1 cellular context compared by ENCODE assay signal in genomic region chr7:18175801-18176450, GRCh38.
TF ChIP-seq lines count a peak whose summit lies in the region.

No MANE protein-coding gene starts in this region.

TF ChIP-seq in K562, 482 proteins besides CTCF, POLR2A, EP300 and RAD21 (continued from another document and continues in another):
- TF ChIP-seq AFF1 (IDR thresholded peaks at IDR 0.05; ENCODE audit: low read depth in 1 of 2, partially characterized antibody in 2 of 2) = peak in 1 of 2 experiments; percentile 24
- TF ChIP-seq HDAC1 (IDR thresholded peaks at IDR 0.05) = peak in 1 of 2 experiments; percentile 53; a peak in 2 of 4 replicates
- no peak for TF ChIP-seq ZNF407 (IDR thresholded peaks at IDR 0.05; ENCODE audit: low read depth)
- no peak for TF ChIP-seq ZNF586 (CRISPR knock-in tag; conservative IDR thresholded peaks at IDR 0.05)
- no peak for TF ChIP-seq DNMT1 (IDR thresholded peaks at IDR 0.05)
- peak; percentile 20; the same call in 1 of the 2 replicates for TF ChIP-seq CTBP1 (IDR thresholded peaks at IDR 0.05; ENCODE audit: borderline replicate concordance)
- TF ChIP-seq HDAC3 (IDR thresholded peaks at IDR 0.05; ENCODE audit: borderline replicate concordance, partially characterized antibody) = peak; percentile 15
- TF ChIP-seq CREB3 (tag; conservative IDR thresholded peaks at IDR 0.05; ENCODE audit: low read depth) = no peak
- TF ChIP-seq ZBTB7A (IDR thresholded peaks at IDR 0.05; ENCODE audit: borderline replicate concordance, control insufficient read depth, low read depth, low read length) = no peak
- 0 out of 4 replicates have a peak, but pooled peaks of 1 of the 2 experiments have one; percentile 10 for TF ChIP-seq MNT (conservative IDR thresholded peaks at IDR 0.05)
- TF ChIP-seq ATF7 (IDR thresholded peaks at IDR 0.05) = no peak
- TF ChIP-seq CBFA2T3 (IDR thresholded peaks at IDR 0.05) = peak; percentile 61
- TF ChIP-seq ARID1B (IDR thresholded peaks at IDR 0.05) = peak; percentile 80
- TF ChIP-seq ATF3 (IDR thresholded peaks at IDR 0.05) = no peak
- no peak for TF ChIP-seq ATF3 (CRISPR knock-in tag; conservative IDR thresholded peaks at IDR 0.05)
- no peak for TF ChIP-seq ZNF655 (CRISPR knock-in tag; IDR thresholded peaks at IDR 0.05)
- no peak for TF ChIP-seq KHSRP (IDR thresholded peaks at IDR 0.05)
- no peak for TF ChIP-seq U2AF2 (optimal IDR thresholded peaks at IDR 0.05; ENCODE audit: low read depth, low read length)
- no peak for TF ChIP-seq RBM39 (optimal IDR thresholded peaks at IDR 0.05; ENCODE audit: low read depth, low read length)
- peak in 1 of 2 experiments; percentile 30; a peak in 1 of 4 replicates for TF ChIP-seq ZNF318 (IDR thresholded peaks at IDR 0.05; ENCODE audit: borderline replicate concordance in 1 of 2, low read depth in 1 of 2)
